ENCODE assay signal across 19 cellular contexts in the genomic region with DNA sequence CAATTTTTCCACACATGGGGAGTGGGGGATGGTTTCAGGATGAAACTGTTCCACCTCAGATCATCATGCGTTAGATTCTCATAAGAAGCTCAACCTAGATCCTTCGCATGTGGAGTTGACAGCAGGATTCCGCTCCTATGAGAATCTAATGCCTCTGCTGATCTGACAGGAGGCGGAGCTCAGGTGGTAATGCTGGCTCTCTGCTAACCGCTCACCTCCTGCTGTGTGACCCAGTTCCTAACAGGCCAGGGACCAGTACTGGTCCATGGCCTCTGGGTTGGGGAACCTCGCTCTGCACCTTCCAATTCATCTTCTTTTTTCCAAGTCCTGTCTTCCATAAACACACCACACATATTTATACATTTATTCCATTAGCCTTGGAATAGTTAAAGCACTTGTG. TPM values are rescaled to one million over a fixed set of nuclear protein-coding genes. Genes with fewer than 3 reads are reported as not detected.
"Had no signal": no experiment of that assay in that cellular context is flagged by ENCODE, and none has a peak within 500 bp of the region (broad histone marks: within the 10 kb centered on the region; RNA-seq: fewer than 3 reads in every experiment).

No MANE protein-coding gene starts in this region.

- H3K4me2 ChIP-seq: hepatocyte had no signal

- H3K36me3 ChIP-seq: esophagus muscularis mucosa, gastroesophageal sphincter, heart left ventricle, left lung, lower lobe of right lung had no signal

- H3K79me2 ChIP-seq: hepatocyte had no signal

- H3K27ac Mint-ChIP-seq: dendritic cell treated with granulocyte-macrophage colony-stimulating factor and Interleukin-4, amounts not matched to agents 40 ng/mL and 50 ng/mL, for 4 days; effector memory CD8-positive, alpha-beta T cell; mesothelial cell of epicardium; naive B cell had no signal

- H3K27ac ChIP-seq: esophagus muscularis mucosa, foreskin keratinocyte, gastroesophageal sphincter, heart left ventricle, hepatocyte, left lung, lower lobe of right lung had no signal

- H3K4me1 ChIP-seq: esophagus muscularis mucosa, foreskin keratinocyte, gastroesophageal sphincter, heart left ventricle, left lung, lower lobe of right lung had no signal

- H3K27me3 Mint-ChIP-seq: dendritic cell treated with granulocyte-macrophage colony-stimulating factor and Interleukin-4, amounts not matched to agents 40 ng/mL and 50 ng/mL, for 4 days; effector memory CD8-positive, alpha-beta T cell; naive B cell; naive thymus-derived CD8-positive, alpha-beta T cell had no signal

- H3K27me3 ChIP-seq: esophagus muscularis mucosa, foreskin keratinocyte, gastroesophageal sphincter, heart left ventricle, hepatocyte, left lung had no signal

- H3K4me3 Mint-ChIP-seq: dendritic cell treated with granulocyte-macrophage colony-stimulating factor and Interleukin-4, amounts not matched to agents 40 ng/mL and 50 ng/mL, for 4 days; effector memory CD8-positive, alpha-beta T cell; mesothelial cell of epicardium; naive thymus-derived CD8-positive, alpha-beta T cell had no signal

- H3K4me3 ChIP-seq: esophagus muscularis mucosa, gastroesophageal sphincter, heart left ventricle, hepatocyte, left lung, lower lobe of right lung, mucosa of descending colon had no signal

- H3K9me3 Mint-ChIP-seq: dendritic cell treated with granulocyte-macrophage colony-stimulating factor and Interleukin-4, amounts not matched to agents 40 ng/mL and 50 ng/mL, for 4 days; effector memory CD8-positive, alpha-beta T cell had no signal

- H2AFZ ChIP-seq: hepatocyte had no signal

- ATAC-seq: effector memory CD8-positive, alpha-beta T cell; foreskin keratinocyte; gastroesophageal sphincter; heart left ventricle; left cardiac atrium; left lung; left ventricle myocardium superior; lower lobe of right lung; mucosa of descending colon; naive thymus-derived CD8-positive, alpha-beta T cell had no signal

- H3K9me3 ChIP-seq: esophagus muscularis mucosa, left lung, mucosa of descending colon had no signal

- DNase-seq: cortex of kidney; effector CD8-positive, alpha-beta T cell; effector memory CD8-positive, alpha-beta T cell; foreskin keratinocyte; heart left ventricle; hypothalamus; left cardiac atrium; left ventricle myocardium superior; lower lobe of right lung; mesenchymal stem cell; mucosa of descending colon; naive B cell; naive thymus-derived CD8-positive, alpha-beta T cell had no signal

- H3K36me3 Mint-ChIP-seq: mesothelial cell of epicardium had no signal

RNA-seq across cellular contexts. Expression of a gene that starts 33.0 kb away (rescaled TPM):
- polyA plus RNA-seq: foreskin keratinocyte had no signal
